Comparison of ENCODE assay signal across 8 cellular contexts in genomic region chr14:73644531-73645247, GRCh38. TPM values are rescaled to one million over a fixed set of nuclear protein-coding genes. Genes with fewer than 3 reads are reported as not detected.
DNase-seq lines count a peak whose midpoint lies in the region; ATAC-seq, FAIRE-seq and TF ChIP-seq lines count a peak whose summit lies in the region.

TSS of gene DNAL1 (plus strand) at chr14:73644986. CDS start at chr14:73645040, 54 bp downstream.

- intact Hi-C loops in heart right ventricle (cut with DNase I) (loop anchor here in 1 of 10 donors (10.0 kb wide), 1 partner anchor 180 kb away; no protein-coding TSS in a partner anchor), posterior cingulate gyrus (cut with DNase I) (no loop called here)

- 0% methylated on average over 43 of the region's 43 CpGs for WGBS in heart right ventricle, 2 donors
- 1% methylated on average over 24 to 41 of the region's 43 CpGs for WGBS in upper lobe of left lung, 2 donors

- H3K27ac ChIP-seq in heart right ventricle, result peak within 1 kb of the TSS; percentile 75 to 95 (median 87)
- peak within 1 kb of the TSS; percentile 62 to 90 (median 81) for H3K27ac ChIP-seq in upper lobe of left lung

- DNase-seq in GM12892 (ENCODE audit: insufficient read length) (peak; percentile 93), NCI-H1436 treated with DMSO at 0.1 percent for 48 hours (lab: John Stamatoyannopoulos, UW) (peak; percentile 64), T follicular helper cell (ENCODE audit: low read depth) (peak; percentile 79), amniotic epithelial cell (ENCODE audit: low read depth) (peak; percentile 84), heart right ventricle (peak; percentile 94 to 96), posterior cingulate gyrus (peak; percentile 89 to 99 (median 93)), upper lobe of left lung (peak; percentile 96 to 99)

- TF ChIP-seq CTCF in heart right ventricle (IDR thresholded peaks at IDR 0.05) (no peak), upper lobe of left lung (IDR thresholded peaks at IDR 0.05) (no peak)

- peak; percentile 99 for FAIRE-seq in GM12892 (lab: Jason Lieb, UNC)

- H3K4me1 ChIP-seq in heart right ventricle (peaks cover 4 to 18% (median 16%) of the 10 kb centered on the region in 9 donors), upper lobe of left lung (peaks cover 11 to 18% (median 13%) of the 10 kb centered on the region in 4 donors)

- TF ChIP-seq POLR2A in GM12892 (IDR thresholded peaks at IDR 0.05; ENCODE audit: low read depth, low read length) (peak; percentile 84), upper lobe of left lung (IDR thresholded peaks at IDR 0.05) (peak in 1 of 4 donors; percentile 77)

- H3K9me3 ChIP-seq in heart right ventricle (no peaks in the 10 kb centered on the region), upper lobe of left lung (no peaks in the 10 kb centered on the region)

- ATAC-seq in HG02852 (IDR thresholded peaks at IDR 0.05; ENCODE audit: unreplicated experiment) (peak; percentile 96), heart right ventricle (peak; percentile 99 to 100 (median 100)), upper lobe of left lung (ENCODE audit: low FRiP score in 2 of 2) (peak; percentile 99 to 100)

- TF ChIP-seq EP300 in upper lobe of left lung (IDR thresholded peaks at IDR 0.05), result peak in 1 of 4 donors; percentile 4

- H3K27me3 ChIP-seq in heart right ventricle (no peaks in the 10 kb centered on the region), upper lobe of left lung (no peaks in the 10 kb centered on the region)

- H3K4me3 ChIP-seq in heart right ventricle (peak within 1 kb of the TSS; percentile 63 to 94 (median 78)), upper lobe of left lung (peak within 1 kb of the TSS; percentile 65 to 92 (median 82))

- H3K36me3 ChIP-seq in heart right ventricle (no peaks in the 10 kb centered on the region), upper lobe of left lung (no peaks in the 10 kb centered on the region)

RNA-seq across cellular contexts. Expression of gene DNAL1, which starts in this region (rescaled TPM):
- polyA plus RNA-seq in GM12892 (2012; ENCODE audit: missing spikeins), result 5.1 TPM
- total RNA-seq in heart right ventricle, result 10 to 100 TPM; 11.6 to 21.2 (median 14.0) TPM
- polyA plus RNA-seq in heart right ventricle, result 1 to 10 TPM; 5.9 to 9.1 TPM
- 10 to 100 TPM in 3 of 6 donors, 1 to 10 TPM in 3; 4.2 to 29.8 (median 11.5) TPM for total RNA-seq in upper lobe of left lung

Comparison
In these comparisons a context has a peak if more than half of its experiments do, and no peak if none do; other contexts are left out.
1. Peak in every context shown above with its lines: DNase-seq, ATAC-seq, H3K4me3 ChIP-seq and H3K27ac ChIP-seq.